In genomic region chr13:46643165-46643777, GRCh38 we compare ENCODE assay signal across 24 cellular contexts.
DNase-seq lines count a peak whose midpoint lies in the region; ATAC-seq and TF ChIP-seq lines count a peak whose summit lies in the region.
"Had no signal": no experiment of that assay in that cellular context is flagged by ENCODE, and none has a peak within 500 bp of the region (broad histone marks: within the 10 kb centered on the region; RNA-seq: fewer than 3 reads in every experiment).

No MANE protein-coding gene starts in this region.

- no peak overlapping the region for H3K56ac ChIP-seq in mesendoderm (ENCODE audit: low read length)

- H3K9ac ChIP-seq in mesendoderm (ENCODE audit: low read length): no peak overlapping the region

- TF ChIP-seq CTCF in right atrium auricular region (IDR thresholded peaks at IDR 0.05) (no peak), gastroesophageal sphincter (IDR thresholded peaks at IDR 0.05) (no peak), uterus (IDR thresholded peaks at IDR 0.05) (no peak)

- H3K4me2 ChIP-seq in mesendoderm (ENCODE audit: low read length): no peak overlapping the region
- H3K4me2 ChIP-seq: PC-9 had no signal

- no peak overlapping the region for H3K4ac ChIP-seq in mesendoderm (ENCODE audit: low read depth, low read length)

- TF ChIP-seq EP300 in gastroesophageal sphincter (IDR thresholded peaks at IDR 0.05): no peak

- intact Hi-C loops in Right ventricle myocardium superior (cut with DNase I) (no loop called here), uterus (cut with DNase I; ENCODE audit: low total_unique reads) (no loop called here)

- no peak overlapping the region for H3K23ac ChIP-seq in mesendoderm (ENCODE audit: low read length)

- no peak overlapping the region for H4K8ac ChIP-seq in mesendoderm (ENCODE audit: low read depth, low read length)

- H3K4me3 ChIP-seq in right atrium auricular region (no peak overlapping the region), gastroesophageal sphincter (no peak overlapping the region), uterus (no peak overlapping the region), mesendoderm (ENCODE audit: low read length) (no peak overlapping the region), SJCRH30 (no peak overlapping the region)
- H3K4me3 ChIP-seq: lower lobe of right lung, MG63, PC-9, SJSA1, vagina had no signal

- H3K4me1 ChIP-seq in right atrium auricular region (peaks cover 0 to 65% of the 10 kb centered on the region in 2 donors), gastroesophageal sphincter (peaks cover 36 to 100% (median 41%) of the 10 kb centered on the region in 3 donors), uterus (peaks cover 0 to 7% of the 10 kb centered on the region in 2 donors), mesendoderm (ENCODE audit: control insufficient read depth, low read depth, low read length) (peaks cover 2% of the 10 kb centered on the region), SJCRH30 (peaks cover 35% of the 10 kb centered on the region)

- H3K36me3 ChIP-seq in right atrium auricular region: no peaks in the 10 kb centered on the region
- H3K36me3 ChIP-seq in gastroesophageal sphincter: no peaks in the 10 kb centered on the region
- no peaks in the 10 kb centered on the region for H3K36me3 ChIP-seq in uterus
- no peaks in the 10 kb centered on the region for H3K36me3 ChIP-seq in mesendoderm (ENCODE audit: control insufficient read depth, insufficient read depth, low read length)
- no peaks in the 10 kb centered on the region for H3K36me3 ChIP-seq in SJCRH30
- H3K36me3 ChIP-seq: lower lobe of right lung, MG63, SJSA1, vagina had no signal

- no peaks in the 10 kb centered on the region for H3K27me3 ChIP-seq in right atrium auricular region
- no peaks in the 10 kb centered on the region for H3K27me3 ChIP-seq in gastroesophageal sphincter
- no peaks in the 10 kb centered on the region for H3K27me3 ChIP-seq in uterus
- no peaks in the 10 kb centered on the region for H3K27me3 ChIP-seq in mesendoderm (ENCODE audit: insufficient read depth, low read length, poor library complexity)
- no peaks in the 10 kb centered on the region for H3K27me3 ChIP-seq in SJCRH30
- H3K27me3 ChIP-seq: MG63, vagina had no signal

- no peak overlapping the region for H2BK120ac ChIP-seq in mesendoderm (ENCODE audit: low read depth, low read length)

- H3K9me3 ChIP-seq in right atrium auricular region (no peaks in the 10 kb centered on the region), gastroesophageal sphincter (no peaks in the 10 kb centered on the region), uterus (no peaks in the 10 kb centered on the region), SJCRH30 (replicated peaks) (no peaks in the 10 kb centered on the region)
- H3K9me3 ChIP-seq: lower lobe of right lung, MG63, SJSA1, vagina had no signal

- H3K18ac ChIP-seq in mesendoderm (ENCODE audit: low read length): no peak overlapping the region

- H3K79me2 ChIP-seq in mesendoderm (ENCODE audit: control insufficient read depth, insufficient read depth, low read length): peaks cover 3% of the 10 kb centered on the region

- 36 to 53% methylated on average over 3 to 5 of the region's 5 CpGs for WGBS in gastroesophageal sphincter (ENCODE audit: low coverage in 1 of 2), 2 donors
- no CpG with 5 or more reads among the region's 5 CpGs for WGBS in mesendoderm (ENCODE audit: extremely low coverage, insufficient coverage, low lambda C conversion rate)

- ATAC-seq in Right ventricle myocardium superior (ENCODE audit: poor library complexity): peak; percentile 64
- peak; percentile 48; the same call in 2 of the 3 replicates for ATAC-seq in SK-N-SH treated with all-trans-retinoic acid at 6 μM for 48 hours
- ATAC-seq in gastroesophageal sphincter: no peak
- ATAC-seq: activated CD8-positive, alpha-beta T cell treated with anti-CD3 and anti-CD28 coated beads for 36 hours; lower lobe of right lung had no signal

- H2AK5ac ChIP-seq in mesendoderm (ENCODE audit: low read length): no peak overlapping the region

- H3K27ac ChIP-seq in right atrium auricular region (peak overlapping the region in 1 of 2 donors; percentile 59), gastroesophageal sphincter (peak overlapping the region; percentile 43 to 75 (median 58)), uterus (peak overlapping the region; percentile 72 to 75), mesendoderm (ENCODE audit: low read depth, low read length) (no peak overlapping the region), SJCRH30 (no peak overlapping the region)
- H3K27ac ChIP-seq: lower lobe of right lung, PC-9, SJSA1, vagina had no signal

- H2BK5ac ChIP-seq in mesendoderm (ENCODE audit: low read length): no peak overlapping the region

- H3K79me1 ChIP-seq in mesendoderm (ENCODE audit: low read length): peaks cover 13% of the 10 kb centered on the region

- no peak overlapping the region for H2BK15ac ChIP-seq in mesendoderm (replicated peaks; ENCODE audit: low read depth)

- TF ChIP-seq POLR2A in gastroesophageal sphincter (IDR thresholded peaks at IDR 0.05): no peak
- TF ChIP-seq POLR2A in uterus (IDR thresholded peaks at IDR 0.05): no peak

- H4K5ac ChIP-seq in mesendoderm (ENCODE audit: low read length): no peak overlapping the region

- DNase-seq in Right ventricle myocardium superior (no peak), right atrium auricular region (ENCODE audit: low spot score) (no peak), uterus (no peak), hepatic stellate cell (ENCODE audit: low spot score) (no peak), mesendoderm (no peak), SJCRH30 (no peak)
- DNase-seq: activated CD4-positive, CD25-positive, alpha-beta regulatory T cell; activated CD8-positive, alpha-beta T cell treated with anti-CD3 and anti-CD28 coated beads for 36 hours; activated naive CD4-positive, alpha-beta T cell treated with anti-CD3 and anti-CD28 coated beads for 36 hours; activated T-cell treated with anti-CD3 and anti-CD28 coated beads, Interleukin-2, amount 50 U/mL, for 1 hour; aorta; C1 segment of cervical spinal cord; effector memory CD4-positive, alpha-beta T cell; lower lobe of right lung; MG63; naive B cell; NCI-H1436 treated with DMSO at 0.1 percent for 48 hours; NCI-H774; PC-9; stimulated activated CD8-positive, alpha-beta memory T cell treated with anti-CD3 and anti-CD28 coated beads, Interleukin-4, amount 100 ng/mL, for 48 hours had no signal

TF ChIP-seq in SK-N-SH treated with all-trans-retinoic acid at 6 μM for 48 hours, 23 proteins besides CTCF, POLR2A, EP300 and RAD21 (continues in another document):
- no peak for TF ChIP-seq ZNF565 (CRISPR knock-in tag; conservative IDR thresholded peaks at IDR 0.05; ENCODE audit: low read depth)
- TF ChIP-seq SNAI2 (CRISPR knock-in tag; IDR thresholded peaks at IDR 0.05): peak; percentile 79; the same call in 1 of the 2 replicates
- TF ChIP-seq ZC3H10 (CRISPR knock-in tag; IDR thresholded peaks at IDR 0.05): 0 out of 2 replicates have a peak, but pooled peaks have one; percentile 38
- no peak for TF ChIP-seq ZNF70 (CRISPR knock-in tag; IDR thresholded peaks at IDR 0.05)
- TF ChIP-seq ZNF8 (CRISPR knock-in tag; IDR thresholded peaks at IDR 0.05): no peak
- TF ChIP-seq, protein P1, sequence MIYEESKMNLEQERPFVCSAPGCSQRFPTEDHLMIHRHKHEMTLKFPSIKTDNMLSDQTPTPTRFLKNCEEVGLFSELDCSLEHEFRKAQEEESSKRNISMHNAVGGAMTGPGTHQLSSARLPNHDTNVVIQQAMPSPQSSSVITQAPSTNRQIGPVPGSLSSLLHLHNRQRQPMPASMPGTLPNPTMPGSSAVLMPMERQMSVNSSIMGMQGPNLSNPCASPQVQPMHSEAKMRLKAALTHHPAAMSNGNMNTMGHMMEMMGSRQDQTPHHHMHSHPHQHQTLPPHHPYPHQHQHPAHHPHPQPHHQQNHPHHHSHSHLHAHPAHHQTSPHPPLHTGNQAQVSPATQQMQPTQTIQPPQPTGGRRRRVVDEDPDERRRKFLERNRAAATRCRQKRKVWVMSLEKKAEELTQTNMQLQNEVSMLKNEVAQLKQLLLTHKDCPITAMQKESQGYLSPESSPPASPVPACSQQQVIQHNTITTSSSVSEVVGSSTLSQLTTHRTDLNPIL (CRISPR knock-in tag; IDR thresholded peaks at IDR 0.05; ENCODE audit: low read depth): peak; percentile 67; the same call in 1 of the 2 replicates
- TF ChIP-seq RARB (CRISPR knock-in tag; IDR thresholded peaks at IDR 0.05): no peak
- TF ChIP-seq ZFP3 (CRISPR knock-in tag; IDR thresholded peaks at IDR 0.05): no peak; the same call in 1 of the 2 replicates
- TF ChIP-seq ISL1 (CRISPR knock-in tag; IDR thresholded peaks at IDR 0.05): peak; percentile 95
- no peak for TF ChIP-seq POU6F1 (CRISPR knock-in tag; IDR thresholded peaks at IDR 0.05; ENCODE audit: borderline replicate concordance, low read depth)
- TF ChIP-seq PATZ1 (CRISPR knock-in tag; IDR thresholded peaks at IDR 0.05; ENCODE audit: borderline replicate concordance): peak; percentile 40; the same call in 1 of the 2 replicates
- no peak for TF ChIP-seq ARNTL (CRISPR knock-in tag; IDR thresholded peaks at IDR 0.05; ENCODE audit: borderline replicate concordance, low read depth)
- no peak for TF ChIP-seq CSDC2 (CRISPR knock-in tag; IDR thresholded peaks at IDR 0.05)

Comparison
In these comparisons a context has a peak if more than half of its experiments do, and no peak if none do; other contexts are left out.
1. H3K27ac ChIP-seq: peak in gastroesophageal sphincter (4 of 4) and uterus (2 of 2); none in mesendoderm (single experiment) and SJCRH30 (single experiment).